Comparison of ENCODE assay signal across 1 cellular context in genomic region chr10:118908487-118909280, GRCh38.
TF ChIP-seq lines count a peak whose summit lies in the region.

No MANE protein-coding gene starts in this region.

TF ChIP-seq in IMR-90, 13 proteins besides CTCF, POLR2A, EP300 and RAD21 (continued from another document):
- TF ChIP-seq CEBPB (IDR thresholded peaks at IDR 0.05; ENCODE audit: low read depth, low read length) (no peak), MAZ (IDR thresholded peaks at IDR 0.05; ENCODE audit: borderline replicate concordance, low read depth, low read length) (no peak), FOS (IDR thresholded peaks at IDR 0.05; ENCODE audit: low read depth, low read length) (no peak), BHLHE40 (IDR thresholded peaks at IDR 0.05; ENCODE audit: low read depth, low read length) (no peak), RFX5 (IDR thresholded peaks at IDR 0.05; ENCODE audit: low read depth, low read length) (no peak), SMC3 (IDR thresholded peaks at IDR 0.05; ENCODE audit: low read depth, low read length) (no peak), CHD1 (IDR thresholded peaks at IDR 0.05; ENCODE audit: low read depth, low read length) (no peak), RCOR1 (IDR thresholded peaks at IDR 0.05; ENCODE audit: insufficient replicate concordance, low read length) (no peak)
- TF ChIP-seq, protein P1, sequence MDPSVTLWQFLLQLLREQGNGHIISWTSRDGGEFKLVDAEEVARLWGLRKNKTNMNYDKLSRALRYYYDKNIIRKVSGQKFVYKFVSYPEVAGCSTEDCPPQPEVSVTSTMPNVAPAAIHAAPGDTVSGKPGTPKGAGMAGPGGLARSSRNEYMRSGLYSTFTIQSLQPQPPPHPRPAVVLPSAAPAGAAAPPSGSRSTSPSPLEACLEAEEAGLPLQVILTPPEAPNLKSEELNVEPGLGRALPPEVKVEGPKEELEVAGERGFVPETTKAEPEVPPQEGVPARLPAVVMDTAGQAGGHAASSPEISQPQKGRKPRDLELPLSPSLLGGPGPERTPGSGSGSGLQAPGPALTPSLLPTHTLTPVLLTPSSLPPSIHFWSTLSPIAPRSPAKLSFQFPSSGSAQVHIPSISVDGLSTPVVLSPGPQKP (IDR thresholded peaks at IDR 0.05; ENCODE audit: borderline replicate concordance, low read depth, low read length): no peak
- TF ChIP-seq, protein P2, sequence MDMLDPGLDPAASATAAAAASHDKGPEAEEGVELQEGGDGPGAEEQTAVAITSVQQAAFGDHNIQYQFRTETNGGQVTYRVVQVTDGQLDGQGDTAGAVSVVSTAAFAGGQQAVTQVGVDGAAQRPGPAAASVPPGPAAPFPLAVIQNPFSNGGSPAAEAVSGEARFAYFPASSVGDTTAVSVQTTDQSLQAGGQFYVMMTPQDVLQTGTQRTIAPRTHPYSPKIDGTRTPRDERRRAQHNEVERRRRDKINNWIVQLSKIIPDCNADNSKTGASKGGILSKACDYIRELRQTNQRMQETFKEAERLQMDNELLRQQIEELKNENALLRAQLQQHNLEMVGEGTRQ (IDR thresholded peaks at IDR 0.05; ENCODE audit: low read depth, low read length): no peak
TF ChIP-seq in IMR-90: peak in this region for 0.
